1 cellular context compared by ENCODE assay signal in the genomic region with DNA sequence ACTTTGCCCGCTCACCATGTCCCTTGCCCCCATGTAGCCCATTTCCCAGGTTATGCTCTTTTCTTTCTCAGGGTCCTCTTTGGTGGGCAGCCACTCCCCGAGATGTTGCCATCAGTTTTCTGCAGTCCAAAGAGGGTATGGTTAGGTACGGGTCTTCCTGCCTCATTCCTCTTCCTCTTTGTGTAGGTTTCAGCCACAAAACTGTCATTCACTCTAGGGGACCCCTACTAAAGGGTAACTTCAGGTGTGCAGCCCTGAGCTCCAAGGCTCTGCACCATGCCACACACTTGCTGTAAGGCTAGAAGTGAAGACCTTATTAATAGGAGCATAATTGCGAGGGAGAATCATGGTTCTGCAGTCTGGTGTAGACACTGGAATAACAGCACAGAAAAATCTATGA.
TF ChIP-seq lines count a peak whose summit lies in the region.

No MANE protein-coding gene starts in this region.

TF ChIP-seq in K562, 482 proteins besides CTCF, POLR2A, EP300 and RAD21:
- TF ChIP-seq, protein P1, sequence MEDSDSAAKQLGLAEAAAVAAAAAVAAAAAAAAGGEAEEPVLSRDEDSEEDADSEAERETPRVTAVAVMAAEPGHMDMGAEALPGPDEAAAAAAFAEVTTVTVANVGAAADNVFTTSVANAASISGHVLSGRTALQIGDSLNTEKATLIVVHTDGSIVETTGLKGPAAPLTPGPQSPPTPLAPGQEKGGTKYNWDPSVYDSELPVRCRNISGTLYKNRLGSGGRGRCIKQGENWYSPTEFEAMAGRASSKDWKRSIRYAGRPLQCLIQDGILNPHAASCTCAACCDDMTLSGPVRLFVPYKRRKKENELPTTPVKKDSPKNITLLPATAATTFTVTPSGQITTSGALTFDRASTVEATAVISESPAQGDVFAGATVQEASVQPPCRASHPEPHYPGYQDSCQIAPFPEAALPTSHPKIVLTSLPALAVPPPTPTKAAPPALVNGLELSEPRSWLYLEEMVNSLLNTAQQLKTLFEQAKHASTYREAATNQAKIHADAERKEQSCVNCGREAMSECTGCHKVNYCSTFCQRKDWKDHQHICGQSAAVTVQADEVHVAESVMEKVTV (CRISPR knock-in tag; IDR thresholded peaks at IDR 0.05), result no peak
- TF ChIP-seq, protein P2, sequence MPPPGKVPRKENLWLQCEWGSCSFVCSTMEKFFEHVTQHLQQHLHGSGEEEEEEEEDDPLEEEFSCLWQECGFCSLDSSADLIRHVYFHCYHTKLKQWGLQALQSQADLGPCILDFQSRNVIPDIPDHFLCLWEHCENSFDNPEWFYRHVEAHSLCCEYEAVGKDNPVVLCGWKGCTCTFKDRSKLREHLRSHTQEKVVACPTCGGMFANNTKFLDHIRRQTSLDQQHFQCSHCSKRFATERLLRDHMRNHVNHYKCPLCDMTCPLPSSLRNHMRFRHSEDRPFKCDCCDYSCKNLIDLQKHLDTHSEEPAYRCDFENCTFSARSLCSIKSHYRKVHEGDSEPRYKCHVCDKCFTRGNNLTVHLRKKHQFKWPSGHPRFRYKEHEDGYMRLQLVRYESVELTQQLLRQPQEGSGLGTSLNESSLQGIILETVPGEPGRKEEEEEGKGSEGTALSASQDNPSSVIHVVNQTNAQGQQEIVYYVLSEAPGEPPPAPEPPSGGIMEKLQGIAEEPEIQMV (tag; conservative IDR thresholded peaks at IDR 0.05; ENCODE audit: low read depth), result no peak
- no peak for TF ChIP-seq POLR2AphosphoS2 (IDR thresholded peaks at IDR 0.05; ENCODE audit: low read length)
- TF ChIP-seq ZNF431 (CRISPR knock-in tag; IDR thresholded peaks at IDR 0.05), result no peak
- TF ChIP-seq ZNF408 (CRISPR knock-in tag; IDR thresholded peaks at IDR 0.05; ENCODE audit: low read depth), result no peak
- TF ChIP-seq, protein P3, sequence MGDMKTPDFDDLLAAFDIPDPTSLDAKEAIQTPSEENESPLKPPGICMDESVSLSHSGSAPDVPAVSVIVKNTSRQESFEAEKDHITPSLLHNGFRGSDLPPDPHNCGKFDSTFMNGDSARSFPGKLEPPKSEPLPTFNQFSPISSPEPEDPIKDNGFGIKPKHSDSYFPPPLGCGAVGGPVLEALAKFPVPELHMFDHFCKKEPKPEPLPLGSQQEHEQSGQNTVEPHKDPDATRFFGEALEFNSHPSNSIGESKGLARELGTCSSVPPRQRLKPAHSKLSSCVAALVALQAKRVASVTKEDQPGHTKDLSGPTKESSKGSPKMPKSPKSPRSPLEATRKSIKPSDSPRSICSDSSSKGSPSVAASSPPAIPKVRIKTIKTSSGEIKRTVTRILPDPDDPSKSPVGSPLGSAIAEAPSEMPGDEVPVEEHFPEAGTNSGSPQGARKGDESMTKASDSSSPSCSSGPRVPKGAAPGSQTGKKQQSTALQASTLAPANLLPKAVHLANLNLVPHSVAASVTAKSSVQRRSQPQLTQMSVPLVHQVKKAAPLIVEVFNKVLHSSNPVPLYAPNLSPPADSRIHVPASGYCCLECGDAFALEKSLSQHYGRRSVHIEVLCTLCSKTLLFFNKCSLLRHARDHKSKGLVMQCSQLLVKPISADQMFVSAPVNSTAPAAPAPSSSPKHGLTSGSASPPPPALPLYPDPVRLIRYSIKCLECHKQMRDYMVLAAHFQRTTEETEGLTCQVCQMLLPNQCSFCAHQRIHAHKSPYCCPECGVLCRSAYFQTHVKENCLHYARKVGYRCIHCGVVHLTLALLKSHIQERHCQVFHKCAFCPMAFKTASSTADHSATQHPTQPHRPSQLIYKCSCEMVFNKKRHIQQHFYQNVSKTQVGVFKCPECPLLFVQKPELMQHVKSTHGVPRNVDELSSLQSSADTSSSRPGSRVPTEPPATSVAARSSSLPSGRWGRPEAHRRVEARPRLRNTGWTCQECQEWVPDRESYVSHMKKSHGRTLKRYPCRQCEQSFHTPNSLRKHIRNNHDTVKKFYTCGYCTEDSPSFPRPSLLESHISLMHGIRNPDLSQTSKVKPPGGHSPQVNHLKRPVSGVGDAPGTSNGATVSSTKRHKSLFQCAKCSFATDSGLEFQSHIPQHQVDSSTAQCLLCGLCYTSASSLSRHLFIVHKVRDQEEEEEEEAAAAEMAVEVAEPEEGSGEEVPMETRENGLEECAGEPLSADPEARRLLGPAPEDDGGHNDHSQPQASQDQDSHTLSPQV (IDR thresholded peaks at IDR 0.05), result no peak
- TF ChIP-seq TAF15 (IDR thresholded peaks at IDR 0.05; ENCODE audit: low read depth, low read length), result no peak
- TF ChIP-seq MCM5 (IDR thresholded peaks at IDR 0.05; ENCODE audit: low read depth), result no peak
- no peak for TF ChIP-seq U2AF2 (optimal IDR thresholded peaks at IDR 0.05; ENCODE audit: low read depth, low read length)
- TF ChIP-seq, protein P4, sequence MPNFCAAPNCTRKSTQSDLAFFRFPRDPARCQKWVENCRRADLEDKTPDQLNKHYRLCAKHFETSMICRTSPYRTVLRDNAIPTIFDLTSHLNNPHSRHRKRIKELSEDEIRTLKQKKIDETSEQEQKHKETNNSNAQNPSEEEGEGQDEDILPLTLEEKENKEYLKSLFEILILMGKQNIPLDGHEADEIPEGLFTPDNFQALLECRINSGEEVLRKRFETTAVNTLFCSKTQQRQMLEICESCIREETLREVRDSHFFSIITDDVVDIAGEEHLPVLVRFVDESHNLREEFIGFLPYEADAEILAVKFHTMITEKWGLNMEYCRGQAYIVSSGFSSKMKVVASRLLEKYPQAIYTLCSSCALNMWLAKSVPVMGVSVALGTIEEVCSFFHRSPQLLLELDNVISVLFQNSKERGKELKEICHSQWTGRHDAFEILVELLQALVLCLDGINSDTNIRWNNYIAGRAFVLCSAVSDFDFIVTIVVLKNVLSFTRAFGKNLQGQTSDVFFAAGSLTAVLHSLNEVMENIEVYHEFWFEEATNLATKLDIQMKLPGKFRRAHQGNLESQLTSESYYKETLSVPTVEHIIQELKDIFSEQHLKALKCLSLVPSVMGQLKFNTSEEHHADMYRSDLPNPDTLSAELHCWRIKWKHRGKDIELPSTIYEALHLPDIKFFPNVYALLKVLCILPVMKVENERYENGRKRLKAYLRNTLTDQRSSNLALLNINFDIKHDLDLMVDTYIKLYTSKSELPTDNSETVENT (CRISPR knock-in tag; IDR thresholded peaks at IDR 0.05), result no peak
- no peak for TF ChIP-seq DNMT1 (IDR thresholded peaks at IDR 0.05)
TF ChIP-seq in K562: peak in this region for 0.
